Comparison of ENCODE assay signal across 1 cellular context in the genomic region with DNA sequence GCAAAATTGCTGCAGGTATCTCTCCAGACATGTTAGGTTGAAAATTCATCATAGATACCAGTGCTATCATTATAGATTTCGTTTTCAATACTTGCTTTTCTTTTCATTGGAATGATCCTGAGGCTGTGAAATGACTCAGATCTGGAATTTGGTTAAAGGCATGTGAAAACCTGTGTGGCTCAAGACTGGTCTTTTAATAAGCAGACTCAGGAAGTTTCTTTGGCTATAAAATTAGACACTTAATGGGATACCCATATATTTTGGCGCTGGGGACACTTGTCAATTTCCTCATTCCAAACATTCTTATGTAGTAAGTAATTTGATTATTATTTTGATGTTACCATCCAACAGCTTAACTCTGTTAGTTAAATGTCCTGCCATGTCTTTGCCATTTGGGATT.
TF ChIP-seq lines count a peak whose summit lies in the region.

No MANE protein-coding gene starts in this region.

TF ChIP-seq in H1, 55 proteins besides CTCF, POLR2A, EP300 and RAD21:
- TF ChIP-seq SP1 (IDR thresholded peaks at IDR 0.05; ENCODE audit: low read depth, low read length) (no peak), KDM5A (IDR thresholded peaks at IDR 0.05; ENCODE audit: low read length) (no peak), JUND (IDR thresholded peaks at IDR 0.05; ENCODE audit: low read length) (no peak), CHD1 (IDR thresholded peaks at IDR 0.05; ENCODE audit: low read depth, low read length) (no peak), HDAC2 (IDR thresholded peaks at IDR 0.05; ENCODE audit: borderline replicate concordance in 1 of 2, low read depth in 2 of 2, low read length in 2 of 2) (no peak), BCL11A (IDR thresholded peaks at IDR 0.05; ENCODE audit: low read depth in 2 of 2, low read length in 2 of 2) (no peak), EGR1 (IDR thresholded peaks at IDR 0.05; ENCODE audit: borderline replicate concordance, low read depth, low read length) (no peak), MAX (IDR thresholded peaks at IDR 0.05) (no peak)
TF ChIP-seq in H1: peak in this region for 0.
